8 cellular contexts compared by ENCODE assay signal in the genomic region with DNA sequence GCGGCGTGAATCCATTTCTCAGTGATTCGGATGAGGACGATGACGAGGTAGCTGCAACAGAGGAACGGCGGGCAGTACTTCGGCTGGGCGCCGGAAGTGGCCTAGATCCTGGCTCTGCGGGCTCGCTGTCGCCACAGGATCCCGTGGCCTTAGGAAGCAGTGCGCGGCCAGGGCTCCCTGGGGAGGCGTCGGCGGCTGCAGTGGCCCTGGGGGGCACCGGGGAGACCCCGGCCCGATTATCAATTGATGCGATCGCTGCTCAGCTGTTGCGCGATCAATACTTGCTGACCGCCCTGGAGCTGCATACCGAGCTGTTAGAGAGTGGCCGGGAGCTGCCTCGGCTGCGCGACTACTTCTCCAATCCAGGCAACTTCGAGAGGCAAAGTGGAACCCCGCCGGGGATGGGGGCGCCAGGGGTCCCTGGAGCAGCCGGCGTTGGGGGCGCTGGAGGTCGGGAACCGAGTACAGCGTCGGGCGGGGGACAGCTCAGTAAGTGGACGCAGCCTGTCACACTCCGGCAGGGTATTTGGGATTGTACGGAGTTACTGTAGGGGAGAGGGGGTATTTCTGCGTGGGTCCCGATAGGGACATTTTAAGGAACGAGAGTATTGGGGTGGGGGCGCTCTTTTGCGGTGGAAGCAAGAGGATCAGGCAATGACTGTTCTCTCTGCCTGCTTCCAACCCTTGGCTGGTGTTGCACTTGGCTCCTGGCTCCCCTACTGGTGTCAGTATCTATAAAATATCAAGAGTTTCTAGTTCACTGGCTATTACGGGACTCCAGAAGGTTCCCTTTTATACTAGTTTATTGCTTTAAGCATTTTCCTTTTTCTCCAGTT. TPM values are rescaled to one million over a fixed set of nuclear protein-coding genes. Genes with fewer than 3 reads are reported as not detected.
DNase-seq lines count a peak whose midpoint lies in the region; ATAC-seq, FAIRE-seq and TF ChIP-seq lines count a peak whose summit lies in the region.

No MANE protein-coding gene starts in this region.

- 2% methylated on average over 30 of the region's 53 CpGs for WGBS in esophagus muscularis mucosa

- H3K27ac ChIP-seq in esophagus muscularis mucosa (replicated peaks in 1 of 4) (peak overlapping the region; percentile 78 to 89 (median 84)), upper lobe of right lung (peak overlapping the region; percentile 87)

- H3K4me3 ChIP-seq in esophagus muscularis mucosa (peak overlapping the region; percentile 88 to 98 (median 94)), upper lobe of right lung (peak overlapping the region; percentile 97)

- peak overlapping the region; percentile 93 to 99 (median 96) for H3K27ac Mint-ChIP-seq in naive B cell

- H3K4me1 ChIP-seq in esophagus muscularis mucosa: peaks cover 30 to 60% (median 50%) of the 10 kb centered on the region in 4 donors
- H3K4me1 ChIP-seq in upper lobe of right lung: peaks cover 27% of the 10 kb centered on the region

- intact Hi-C loops in esophagus muscularis mucosa (cut with DNase I): loop anchor here (2.0 to 10.0 kb wide), 3 partner anchors 61 to 1237 kb away; a partner anchor contains a TSS
- intact Hi-C loops in upper lobe of right lung (cut with DNase I): loop anchor here (10.0 kb wide), 1 partner anchor 57 kb away; no protein-coding TSS in a partner anchor

- TF ChIP-seq POLR2A in H54 (IDR thresholded peaks at IDR 0.05; ENCODE audit: low read depth, low read length): no peak
- TF ChIP-seq POLR2A in esophagus muscularis mucosa (IDR thresholded peaks at IDR 0.05; ENCODE audit: low read depth): no peak

- no peak for FAIRE-seq in H54 (lab: Jason Lieb, UNC)

- no peaks in the 10 kb centered on the region for H3K9me3 ChIP-seq in esophagus muscularis mucosa
- H3K9me3 ChIP-seq in upper lobe of right lung: no peaks in the 10 kb centered on the region

- H3K27me3 ChIP-seq in esophagus muscularis mucosa (no peaks in the 10 kb centered on the region), upper lobe of right lung (no peaks in the 10 kb centered on the region)

- H3K9me3 Mint-ChIP-seq in naive B cell: no peaks in the 10 kb centered on the region

- ATAC-seq in naive B cell (ENCODE audit: low read depth in 2 of 2) (no peak), upper lobe of right lung (no peak), HG03196 (IDR thresholded peaks at IDR 0.05; ENCODE audit: unreplicated experiment) (no peak)

- no peaks in the 10 kb centered on the region for H3K27me3 Mint-ChIP-seq in naive B cell

- DNase-seq in DMS79 treated with DMSO at 0.1 percent for 48 hours (lab: John Stamatoyannopoulos, UW): peak; percentile 28
- DNase-seq in H54 (ENCODE audit: insufficient read length, low spot score): peak; percentile 19
- peak; percentile 39 for DNase-seq in NCI-H2171 treated with DMSO at 0.1 percent for 48 hours (lab: John Stamatoyannopoulos, UW)
- peak; percentile 56 for DNase-seq in activated CD8-positive, alpha-beta memory T cell treated with anti-CD3 and anti-CD28 coated beads, Interleukin-2, amount 50 U/mL, for 48 hours
- no peak for DNase-seq in esophagus muscularis mucosa (ENCODE audit: extremely low spot score)
- peak; percentile 9 for DNase-seq in naive B cell
- peak; percentile 71 for DNase-seq in upper lobe of right lung

- peaks cover 3 to 6% of the 10 kb centered on the region in 2 donors for H3K36me3 Mint-ChIP-seq in naive B cell

- TF ChIP-seq CTCF in esophagus muscularis mucosa (IDR thresholded peaks at IDR 0.05) (peak in 1 of 3 experiments; percentile 2), upper lobe of right lung (IDR thresholded peaks at IDR 0.05) (no peak)

- no peaks in the 10 kb centered on the region for H3K36me3 ChIP-seq in esophagus muscularis mucosa
- no peaks in the 10 kb centered on the region for H3K36me3 ChIP-seq in upper lobe of right lung

- H3K4me3 Mint-ChIP-seq in naive B cell: peak overlapping the region; percentile 96 to 100 (median 100)

- peaks cover 50 to 67% (median 62%) of the 10 kb centered on the region in 3 donors for H3K4me1 Mint-ChIP-seq in naive B cell

- TF ChIP-seq EP300 in esophagus muscularis mucosa (IDR thresholded peaks at IDR 0.05): no peak

RNA-seq across cellular contexts. Expression of a gene that starts 0.7 kb away (rescaled TPM):
- total RNA-seq in esophagus muscularis mucosa (10 to 100 TPM; 15.9 to 17.9 (median 17.5) TPM), upper lobe of right lung (30.0 TPM)
- 10 to 100 TPM in 5 of 6 donors, 1 to 10 TPM in 1; 6.9 to 19.6 (median 11.8) TPM for polyA plus RNA-seq in naive B cell (ENCODE audit: low read depth in 6 of 6)

RNA-seq across cellular contexts. Expression of a gene that starts 0.9 kb away (rescaled TPM):
- total RNA-seq in esophagus muscularis mucosa (10 to 100 TPM; 10.6 to 16.9 (median 12.4) TPM), upper lobe of right lung (25.2 TPM)
- 10 to 100 TPM in 5 of 6 donors, 1 to 10 TPM in 1; 6.4 to 18.5 (median 14.7) TPM for polyA plus RNA-seq in naive B cell (ENCODE audit: low read depth in 6 of 6)
